In genomic region chr15:58622877-58623276, GRCh38 we compare ENCODE assay signal across 16 cellular contexts.
A peak's percentile ranks its signal among the peaks of the same experiment; 100 is the strongest.
DNase-seq lines count a peak whose midpoint lies in the region; ATAC-seq and TF ChIP-seq lines count a peak whose summit lies in the region.
"Had no signal": no experiment of that assay in that cellular context is flagged by ENCODE, and none has a peak within 500 bp of the region (broad histone marks: within the 10 kb centered on the region; RNA-seq: fewer than 3 reads in every experiment).

No MANE protein-coding gene starts in this region.

- DNase-seq in CD4-positive, alpha-beta T cell: no peak
- DNase-seq in GM23338 (ENCODE audit: low spot score) (no peak), NCI-H510A treated with DMSO at 0.1 percent for 48 hours (lab: John Stamatoyannopoulos, UW) (no peak), 8988T (no peak)
- DNase-seq in activated CD8-positive, alpha-beta T cell treated with anti-CD3 and anti-CD28 coated beads for 36 hours: no peak
- DNase-seq in naive thymus-derived CD8-positive, alpha-beta T cell: no peak
- DNase-seq: C1 segment of cervical spinal cord, Calu3, DMS 273 treated with DMSO at 0.1 percent for 48 hours, DMS79 had no signal

- H3K4me3 Mint-ChIP-seq in CD4-positive, alpha-beta T cell: peak overlapping the region; percentile 21
- no peak overlapping the region for H3K4me3 Mint-ChIP-seq in GM23338
- no peak overlapping the region for H3K4me3 Mint-ChIP-seq in activated CD8-positive, alpha-beta T cell treated with anti-CD3 and anti-CD28 coated beads for 36 hours
- H3K4me3 Mint-ChIP-seq in naive thymus-derived CD8-positive, alpha-beta T cell: peak overlapping the region in 3 of 10 donors; percentile 11 to 48 (median 27)
- H3K4me3 Mint-ChIP-seq: B cell had no signal

- no peaks in the 10 kb centered on the region for H3K9me3 ChIP-seq in CD4-positive, alpha-beta T cell (ENCODE audit: control insufficient read depth, low read length)

- H3K27me3 ChIP-seq in CD4-positive, alpha-beta T cell (ENCODE audit: control insufficient read depth, insufficient read depth, low read length): no peaks in the 10 kb centered on the region
- no peaks in the 10 kb centered on the region for H3K27me3 ChIP-seq in GM23338 (ENCODE audit: insufficient read depth)

- no peak for ATAC-seq in CD4-positive, alpha-beta T cell (ENCODE audit: poor library complexity)
- no peak for ATAC-seq in GM23338
- ATAC-seq in activated CD8-positive, alpha-beta T cell treated with anti-CD3 and anti-CD28 coated beads for 36 hours: no peak
- no peak for ATAC-seq in naive thymus-derived CD8-positive, alpha-beta T cell
- ATAC-seq in GM18498 (IDR thresholded peaks at IDR 0.05; ENCODE audit: unreplicated experiment): no peak
- no peak for ATAC-seq in HG02970 (IDR thresholded peaks at IDR 0.05; ENCODE audit: low FRiP score, unreplicated experiment)
- ATAC-seq: GM12878 had no signal

- no peak for TF ChIP-seq CTCF in CD4-positive, alpha-beta T cell (IDR thresholded peaks at IDR 0.05)
- no peak for TF ChIP-seq CTCF in GM23338 (conservative IDR thresholded peaks at IDR 0.05; ENCODE audit: low read depth in 2 of 2)
- no peak for TF ChIP-seq CTCF in activated CD8-positive, alpha-beta T cell treated with anti-CD3 and anti-CD28 coated beads for 36 hours (IDR thresholded peaks at IDR 0.05)

- no peaks in the 10 kb centered on the region for H3K9me2 ChIP-seq in GM23338 (ENCODE audit: insufficient read depth)

- H3K4me2 ChIP-seq in GM23338: no peak overlapping the region

- peaks cover 7% of the 10 kb centered on the region; the same call in 1 of the 2 replicates for H3K79me2 ChIP-seq in GM23338 (replicated peaks; ENCODE audit: insufficient read depth)

- H3K9me3 Mint-ChIP-seq in CD4-positive, alpha-beta T cell: peaks cover 3% of the 10 kb centered on the region
- no peaks in the 10 kb centered on the region for H3K9me3 Mint-ChIP-seq in GM23338
- H3K9me3 Mint-ChIP-seq in activated CD8-positive, alpha-beta T cell treated with anti-CD3 and anti-CD28 coated beads for 36 hours: peaks cover 5% of the 10 kb centered on the region
- H3K9me3 Mint-ChIP-seq in naive thymus-derived CD8-positive, alpha-beta T cell: peaks cover 0 to 9% (median 1%) of the 10 kb centered on the region in 9 donors

- H3F3A ChIP-seq in GM23338 (replicated peaks; ENCODE audit: low read depth): no peaks in the 10 kb centered on the region

- H3K4me3 ChIP-seq in GM23338: no peak overlapping the region
- H3K4me3 ChIP-seq: GM12878, HAP-1 had no signal

- H3K27ac Mint-ChIP-seq in CD4-positive, alpha-beta T cell: peak overlapping the region; percentile 67
- H3K27ac Mint-ChIP-seq in GM23338: no peak overlapping the region
- H3K27ac Mint-ChIP-seq in activated CD8-positive, alpha-beta T cell treated with anti-CD3 and anti-CD28 coated beads for 36 hours: peak overlapping the region; percentile 53
- H3K27ac Mint-ChIP-seq in naive thymus-derived CD8-positive, alpha-beta T cell: peak overlapping the region in 7 of 10 donors; percentile 19 to 78 (median 49)
- H3K27ac Mint-ChIP-seq: B cell had no signal

- POLR2A ChIA-PET in CD4-positive, alpha-beta T cell (lab: Charles Lee): interaction anchor here (0.7 kb wide), 1 partner anchor 246 kb away, joined by 3 read pairs; no protein-coding TSS in a partner anchor
- POLR2A ChIA-PET in activated CD8-positive, alpha-beta T cell treated with anti-CD3 and anti-CD28 coated beads for 36 hours (lab: Charles Lee): no interaction called here
- POLR2A ChIA-PET in naive thymus-derived CD8-positive, alpha-beta T cell (lab: Charles Lee): interaction anchor here (1.1 kb wide), 1 partner anchor 34 kb away, joined by 3 read pairs; no protein-coding TSS in a partner anchor

- no peak overlapping the region for H2AFZ ChIP-seq in GM23338

- no peak overlapping the region for H3K27ac ChIP-seq in CD4-positive, alpha-beta T cell (ENCODE audit: low read depth, low read length)
- H3K27ac ChIP-seq in GM23338 (ENCODE audit: low read depth): peak overlapping the region; percentile 21; the same call in 1 of the 2 replicates
- H3K27ac ChIP-seq: HL-60 had no signal

- peaks cover 3% of the 10 kb centered on the region; the same call in 1 of the 2 replicates for H3K36me3 ChIP-seq in GM23338 (ENCODE audit: insufficient read depth)

- intact Hi-C loops in CD4-positive, alpha-beta T cell (cut with DNase I, micrococcal nuclease): no loop called here
- intact Hi-C loops in activated CD8-positive, alpha-beta T cell treated with anti-CD3 and anti-CD28 coated beads for 36 hours (cut with micrococcal nuclease): no loop called here

- no peaks in the 10 kb centered on the region for H3K4me1 ChIP-seq in GM23338 (ENCODE audit: insufficient read depth)

- peaks cover 86% of the 10 kb centered on the region for H3K36me3 Mint-ChIP-seq in CD4-positive, alpha-beta T cell (ENCODE audit: low read depth)
- H3K36me3 Mint-ChIP-seq in GM23338 (ENCODE audit: low read depth): peaks cover 53% of the 10 kb centered on the region
- H3K36me3 Mint-ChIP-seq in activated CD8-positive, alpha-beta T cell treated with anti-CD3 and anti-CD28 coated beads for 36 hours (ENCODE audit: low read depth): peaks cover 60% of the 10 kb centered on the region
- H3K36me3 Mint-ChIP-seq in naive thymus-derived CD8-positive, alpha-beta T cell: peaks cover 20 to 65% (median 58%) of the 10 kb centered on the region in 3 donors

- H3K4me1 Mint-ChIP-seq in CD4-positive, alpha-beta T cell (ENCODE audit: low read depth): peaks cover 64% of the 10 kb centered on the region
- peaks cover 13% of the 10 kb centered on the region for H3K4me1 Mint-ChIP-seq in GM23338
- peaks cover 24% of the 10 kb centered on the region for H3K4me1 Mint-ChIP-seq in activated CD8-positive, alpha-beta T cell treated with anti-CD3 and anti-CD28 coated beads for 36 hours (ENCODE audit: low read depth)
- peaks cover 14 to 65% (median 32%) of the 10 kb centered on the region in 4 donors for H3K4me1 Mint-ChIP-seq in naive thymus-derived CD8-positive, alpha-beta T cell

- H3K27me3 Mint-ChIP-seq in CD4-positive, alpha-beta T cell: no peaks in the 10 kb centered on the region
- H3K27me3 Mint-ChIP-seq in GM23338 (ENCODE audit: insufficient read depth, low read depth, poor library complexity): no peaks in the 10 kb centered on the region
- no peaks in the 10 kb centered on the region for H3K27me3 Mint-ChIP-seq in activated CD8-positive, alpha-beta T cell treated with anti-CD3 and anti-CD28 coated beads for 36 hours
- no peaks in the 10 kb centered on the region for H3K27me3 Mint-ChIP-seq in naive thymus-derived CD8-positive, alpha-beta T cell
- H3K27me3 Mint-ChIP-seq: B cell had no signal

- CTCF ChIA-PET in CD4-positive, alpha-beta T cell (lab: Charles Lee): no interaction called here
- CTCF ChIA-PET in activated CD8-positive, alpha-beta T cell treated with anti-CD3 and anti-CD28 coated beads for 36 hours (lab: Charles Lee): no interaction called here

- no peaks in the 10 kb centered on the region for H4K20me1 ChIP-seq in GM23338 (replicated peaks; ENCODE audit: insufficient read depth)

TF ChIP-seq in GM23338, 12 proteins besides CTCF, POLR2A, EP300 and RAD21 (continues in another document):
- TF ChIP-seq EZH2phosphoT487 (IDR thresholded peaks at IDR 0.05; ENCODE audit: unreplicated experiment): no peak
- no peak for TF ChIP-seq JUNB (IDR thresholded peaks at IDR 0.05; ENCODE audit: unreplicated experiment)
- no peak for TF ChIP-seq STAT1 (IDR thresholded peaks at IDR 0.05; ENCODE audit: unreplicated experiment)
- no peak for TF ChIP-seq ZNF331 (CRISPR knock-in tag; IDR thresholded peaks at IDR 0.05; ENCODE audit: low read depth)
